In genomic region chr1:88936760-88937342, GRCh38 we compare ENCODE assay signal across 21 cellular contexts. TPM values are rescaled to one million over a fixed set of nuclear protein-coding genes. Genes with fewer than 3 reads are reported as not detected.
DNase-seq lines count a peak whose midpoint lies in the region; ATAC-seq and TF ChIP-seq lines count a peak whose summit lies in the region.
"Had no signal": no experiment of that assay in that cellular context is flagged by ENCODE, and none has a peak within 500 bp of the region (broad histone marks: within the 10 kb centered on the region; RNA-seq: fewer than 3 reads in every experiment).

No MANE protein-coding gene starts in this region.

- no peaks in the 10 kb centered on the region for H3K9me3 Mint-ChIP-seq in activated CD8-positive, alpha-beta T cell treated with anti-CD3 and anti-CD28 coated beads, Interleukin-2, amount 10 ng/mL, durations not matched to agents 7 days and 5 days (ENCODE audit: insufficient read depth)
- peaks cover 3% of the 10 kb centered on the region for H3K9me3 Mint-ChIP-seq in mesothelial cell of epicardium
- peaks cover 3% of the 10 kb centered on the region for H3K9me3 Mint-ChIP-seq in stimulated activated memory B cell treated with anti-CD40 and anti-IgM and Interleukin-4, amounts not matched to agents 10 μg/mL and 1 μg/mL and 100 μg/mL, for 72 hours
- H3K9me3 Mint-ChIP-seq in Calu3 (ENCODE audit: low read depth, unreplicated experiment), result no peaks in the 10 kb centered on the region
- H3K9me3 Mint-ChIP-seq: endodermal cell, HFFc6 had no signal

- DNase-seq in Panc1 (ENCODE audit: low read depth, low spot score) (no peak), mesothelial cell of epicardium (ENCODE audit: low spot score in 2 of 2, unreplicated experiment in 2 of 2) (no peak), Calu3 (no peak), GM19238 (ENCODE audit: insufficient read length, low spot score) (no peak)
- no peak for DNase-seq in activated CD8-positive, alpha-beta T cell treated with anti-CD3 and anti-CD28 coated beads, Interleukin-2, amount 10 ng/mL, durations not matched to agents 7 days and 5 days
- DNase-seq: activated CD4-positive, alpha-beta T cell treated with anti-CD3 and anti-CD28 coated beads, Interleukin-2, amount 50 U/mL, for 1 hour; amygdala; cortex of kidney; DMS79 treated with DMSO at 0.1 percent for 48 hours; endodermal cell; HFFc6; Kasumi-1; NCI-H187; NCI-H2227 treated with DMSO at 0.1 percent for 48 hours; NCI-H774; PC-9; SJCRH30 had no signal

- H3K4me1 ChIP-seq in Panc1 (ENCODE audit: control insufficient read depth, insufficient read depth, low read length), result no peaks in the 10 kb centered on the region
- H3K4me1 ChIP-seq: SJCRH30 had no signal

- H3K4me1 Mint-ChIP-seq in activated CD8-positive, alpha-beta T cell treated with anti-CD3 and anti-CD28 coated beads, Interleukin-2, amount 10 ng/mL, durations not matched to agents 7 days and 5 days (ENCODE audit: low read depth), result peaks cover under 1% of the 10 kb centered on the region
- H3K4me1 Mint-ChIP-seq in mesothelial cell of epicardium (no peaks in the 10 kb centered on the region), Calu3 (ENCODE audit: low read depth, unreplicated experiment) (no peaks in the 10 kb centered on the region)
- H3K4me1 Mint-ChIP-seq in stimulated activated memory B cell treated with anti-CD40 and anti-IgM and Interleukin-4, amounts not matched to agents 10 μg/mL and 1 μg/mL and 100 μg/mL, for 72 hours, result peaks cover 7% of the 10 kb centered on the region
- H3K4me1 Mint-ChIP-seq: endodermal cell had no signal

- H3K27me3 Mint-ChIP-seq in activated CD8-positive, alpha-beta T cell treated with anti-CD3 and anti-CD28 coated beads, Interleukin-2, amount 10 ng/mL, durations not matched to agents 7 days and 5 days (ENCODE audit: low read depth), result no peaks in the 10 kb centered on the region
- H3K27me3 Mint-ChIP-seq in mesothelial cell of epicardium (ENCODE audit: low read depth) (no peaks in the 10 kb centered on the region), Calu3 (ENCODE audit: unreplicated experiment) (no peaks in the 10 kb centered on the region)
- H3K27me3 Mint-ChIP-seq in stimulated activated memory B cell treated with anti-CD40 and anti-IgM and Interleukin-4, amounts not matched to agents 10 μg/mL and 1 μg/mL and 100 μg/mL, for 72 hours, result no peaks in the 10 kb centered on the region

- intact Hi-C loops in Panc1 (cut with micrococcal nuclease; ENCODE audit: unreplicated experiment) (no loop called here), Calu3 (cut with micrococcal nuclease; ENCODE audit: unreplicated experiment) (loop anchor here (2.0 to 5.0 kb wide), 2 partner anchors 200 to 518 kb away; no protein-coding TSS in a partner anchor)

- H3K9me3 ChIP-seq in Panc1 (ENCODE audit: control insufficient read depth, insufficient read depth, low read depth, low read length), result no peaks in the 10 kb centered on the region
- H3K9me3 ChIP-seq: SJCRH30, thoracic aorta had no signal

- POLR2A ChIA-PET in Panc1 (lab: Charles Lee), result no interaction called here
- POLR2A ChIA-PET in activated CD8-positive, alpha-beta T cell treated with anti-CD3 and anti-CD28 coated beads, Interleukin-2, amount 10 ng/mL, durations not matched to agents 7 days and 5 days (lab: Charles Lee), result no interaction called here

- no TSS peak for BruUV-seq in Panc1 (replicated peaks; lab: Mats Ljungman, UMichigan)
- BruUV-seq in Calu3 (replicated peaks; lab: Mats Ljungman, UMichigan), result no TSS peak

- no peak overlapping the region for H3K4me3 Mint-ChIP-seq in activated CD8-positive, alpha-beta T cell treated with anti-CD3 and anti-CD28 coated beads, Interleukin-2, amount 10 ng/mL, durations not matched to agents 7 days and 5 days
- H3K4me3 Mint-ChIP-seq in mesothelial cell of epicardium (no peak overlapping the region), Calu3 (ENCODE audit: low read depth, unreplicated experiment) (no peak overlapping the region)
- H3K4me3 Mint-ChIP-seq in stimulated activated memory B cell treated with anti-CD40 and anti-IgM and Interleukin-4, amounts not matched to agents 10 μg/mL and 1 μg/mL and 100 μg/mL, for 72 hours, result no peak overlapping the region
- H3K4me3 Mint-ChIP-seq: endodermal cell, HFFc6 had no signal

- H3K27ac Mint-ChIP-seq in activated CD8-positive, alpha-beta T cell treated with anti-CD3 and anti-CD28 coated beads, Interleukin-2, amount 10 ng/mL, durations not matched to agents 7 days and 5 days, result peak overlapping the region; percentile 3
- H3K27ac Mint-ChIP-seq in mesothelial cell of epicardium (peak overlapping the region; percentile 11), Calu3 (ENCODE audit: unreplicated experiment) (no peak overlapping the region)
- no peak overlapping the region for H3K27ac Mint-ChIP-seq in stimulated activated memory B cell treated with anti-CD40 and anti-IgM and Interleukin-4, amounts not matched to agents 10 μg/mL and 1 μg/mL and 100 μg/mL, for 72 hours
- H3K27ac Mint-ChIP-seq: endodermal cell, HFFc6 had no signal

- no peaks in the 10 kb centered on the region for H3K27me3 ChIP-seq in Panc1 (ENCODE audit: control insufficient read depth, insufficient read depth, low read length)
- H3K27me3 ChIP-seq: SJCRH30 had no signal

- TF ChIP-seq CTCF in Panc1 (IDR thresholded peaks at IDR 0.05) (no peak), mesothelial cell of epicardium (IDR thresholded peaks at IDR 0.05; ENCODE audit: unreplicated experiment) (no peak), Calu3 (IDR thresholded peaks at IDR 0.05; ENCODE audit: unreplicated experiment) (no peak)

- in situ Hi-C loops in Panc1 (cut with HindIII; ENCODE audit: low pct_unique_long_range_greater_than_20kb, low sequenced_read_pairs), result no loop called here

- CTCF ChIA-PET in Panc1 (lab: Charles Lee) (no interaction called here), Calu3 (lab: Charles Lee) (no interaction called here)
- CTCF ChIA-PET in activated CD8-positive, alpha-beta T cell treated with anti-CD3 and anti-CD28 coated beads, Interleukin-2, amount 10 ng/mL, durations not matched to agents 7 days and 5 days (lab: Charles Lee), result no interaction called here

- no peak overlapping the region for H3K4me3 ChIP-seq in Panc1 (ENCODE audit: low read depth in 2 of 2, low read length in 2 of 2)
- H3K4me3 ChIP-seq: PC-9, SJCRH30, thoracic aorta had no signal

- peaks cover 1% of the 10 kb centered on the region; the same call in 1 of the 2 replicates for H3K36me3 ChIP-seq in Panc1 (ENCODE audit: control insufficient read depth, insufficient read depth, low read length)

- H3K36me3 Mint-ChIP-seq in activated CD8-positive, alpha-beta T cell treated with anti-CD3 and anti-CD28 coated beads, Interleukin-2, amount 10 ng/mL, durations not matched to agents 7 days and 5 days (ENCODE audit: low read depth), result peaks cover 64% of the 10 kb centered on the region
- H3K36me3 Mint-ChIP-seq in mesothelial cell of epicardium (peaks cover 61% of the 10 kb centered on the region), Calu3 (ENCODE audit: insufficient read depth, unreplicated experiment) (peaks cover 25% of the 10 kb centered on the region)
- H3K36me3 Mint-ChIP-seq in stimulated activated memory B cell treated with anti-CD40 and anti-IgM and Interleukin-4, amounts not matched to agents 10 μg/mL and 1 μg/mL and 100 μg/mL, for 72 hours, result peaks cover 75% of the 10 kb centered on the region

- ATAC-seq in Panc1 (peak; percentile 79), HG03097 (IDR thresholded peaks at IDR 0.05; ENCODE audit: low FRiP score, unreplicated experiment) (no peak)
- ATAC-seq in activated CD8-positive, alpha-beta T cell treated with anti-CD3 and anti-CD28 coated beads, Interleukin-2, amount 10 ng/mL, durations not matched to agents 7 days and 5 days, result peak; percentile 55
- peak; percentile 36 for ATAC-seq in stimulated activated memory B cell treated with anti-CD40 and anti-IgM and Interleukin-4, amounts not matched to agents 10 μg/mL and 1 μg/mL and 100 μg/mL, for 72 hours

- no peak overlapping the region for H3K27ac ChIP-seq in Panc1 (ENCODE audit: low read length)
- H3K27ac ChIP-seq: PC-9, SJCRH30, thoracic aorta, VCaP had no signal

RNA-seq across cellular contexts. Expression of gene GTF2B, which starts 45.5 kb away (rescaled TPM):
- total RNA-seq in Panc1 (2021; ENCODE audit: unreplicated experiment) (27.0 TPM), mesothelial cell of epicardium (20.8 to 24.4 TPM (median 21.7 TPM) in 3 replicates), Calu3 (2022) (39.3 and 50.0 TPM in 2 replicates)
- 18.0 TPM for polyA plus RNA-seq in Panc1 (2012; ENCODE audit: insufficient read length)
- 10 to 100 TPM; 36.5 to 38.8 TPM for total RNA-seq in activated CD8-positive, alpha-beta T cell treated with anti-CD3 and anti-CD28 coated beads, Interleukin-2, amount 10 ng/mL, durations not matched to agents 7 days and 5 days

RNA-seq across cellular contexts. Expression of gene KYAT3, which starts 55.6 kb away (rescaled TPM):
- total RNA-seq in Panc1 (2021; ENCODE audit: unreplicated experiment), result 18.5 TPM
- polyA plus RNA-seq in Panc1 (2012; ENCODE audit: insufficient read length), result 12.1 TPM
- 10 to 100 TPM; 30.4 to 31.2 TPM for total RNA-seq in activated CD8-positive, alpha-beta T cell treated with anti-CD3 and anti-CD28 coated beads, Interleukin-2, amount 10 ng/mL, durations not matched to agents 7 days and 5 days
- total RNA-seq in mesothelial cell of epicardium, result 50.6 to 54.2 TPM (median 53.7 TPM) in 3 replicates
- 23.1 and 23.6 TPM in 2 replicates for total RNA-seq in Calu3 (2022)

RNA-seq across cellular contexts. Expression of gene RBMXL1, which starts 55.6 kb away (rescaled TPM):
- 9.6 TPM for total RNA-seq in Panc1 (2021; ENCODE audit: unreplicated experiment)
- 7.1 TPM for polyA plus RNA-seq in Panc1 (2012; ENCODE audit: insufficient read length)
- total RNA-seq in activated CD8-positive, alpha-beta T cell treated with anti-CD3 and anti-CD28 coated beads, Interleukin-2, amount 10 ng/mL, durations not matched to agents 7 days and 5 days, result 10 to 100 TPM; 17.4 to 20.3 TPM
- 19.1 to 20.8 TPM (median 20.1 TPM) in 3 replicates for total RNA-seq in mesothelial cell of epicardium
- 38.9 and 42.9 TPM in 2 replicates for total RNA-seq in Calu3 (2022)

Comparison
In these comparisons a context has a peak if more than half of its experiments do, and no peak if none do; other contexts are left out.
1. H3K27ac Mint-ChIP-seq: peak in activated CD8-positive, alpha-beta T cell treated with anti-CD3 and anti-CD28 coated beads, Interleukin-2, amount 10 ng/mL, durations not matched to agents 7 days and 5 days (single experiment) and mesothelial cell of epicardium (single experiment); none in stimulated activated memory B cell treated with anti-CD40 and anti-IgM and Interleukin-4, amounts not matched to agents 10 μg/mL and 1 μg/mL and 100 μg/mL, for 72 hours (single experiment) and Calu3 (single experiment).